Comparison of ENCODE assay signal across 8 cellular contexts in genomic region chr1:28260803-28261174, GRCh38. TPM values are rescaled to one million over a fixed set of nuclear protein-coding genes. Genes with fewer than 3 reads are reported as not detected.
A peak's percentile ranks its signal among the peaks of the same experiment; 100 is the strongest.
DNase-seq lines count a peak whose midpoint lies in the region; ATAC-seq and TF ChIP-seq lines count a peak whose summit lies in the region.

No MANE protein-coding gene starts in this region.

- CTCF ChIA-PET in T-cell (lab: Charles Lee) = no interaction called here

- H3K4me1 Mint-ChIP-seq in T-cell = peaks cover 39 to 48% (median 44%) of the 10 kb centered on the region in 3 donors

- POLR2A ChIA-PET in T-cell (lab: Charles Lee) = interaction anchor here in 1 of 2 donors (0.5 kb wide), 1 partner anchor 91 kb away, joined by 5 read pairs; no protein-coding TSS in a partner anchor

- H3K4me3 Mint-ChIP-seq in T-cell = peak overlapping the region; percentile 73 to 79 (median 74)

- ATAC-seq in T-cell (replicated peaks in 1 of 4) = no peak
- ATAC-seq in GM19351 (IDR thresholded peaks at IDR 0.05; ENCODE audit: unreplicated experiment) = no peak

- no peaks in the 10 kb centered on the region; the same call in none of the 2 replicates for H3K36me3 ChIP-seq in GM06990 (ENCODE audit: control insufficient read depth, insufficient read depth, low read length)

- H3K9me3 Mint-ChIP-seq in T-cell = no peaks in the 10 kb centered on the region

- no peaks in the 10 kb centered on the region for H3K27me3 Mint-ChIP-seq in T-cell

- peak overlapping the region in 1 of 2 donors; percentile 44 for H3K27ac Mint-ChIP-seq in T-cell

- no peak for DNase-seq in GM06990 (ENCODE audit: extremely low read depth, insufficient read length)
- DNase-seq in T-cell = no peak
- no peak for DNase-seq in fibroblast of the aortic adventitia (ENCODE audit: low read depth)
- DNase-seq in retinal pigment epithelial cell (ENCODE audit: low read depth) = no peak
- DNase-seq in iPS-NIHi11 (ENCODE audit: low spot score) = no peak
- no peak for DNase-seq in middle frontal gyrus (ENCODE audit: extremely low spot score, low spot score)
- DNase-seq in NCI-H2029 treated with DMSO at 0.1 percent for 48 hours (lab: John Stamatoyannopoulos, UW) = no peak

- H3K27me3 ChIP-seq in GM06990 (replicated peaks; ENCODE audit: control insufficient read depth, insufficient read depth, low read length) = no peaks in the 10 kb centered on the region

- H3K36me3 Mint-ChIP-seq in T-cell = no peaks in the 10 kb centered on the region

- H3K4me3 ChIP-seq in GM06990 (replicated peaks; ENCODE audit: low read depth, low read length) (peak overlapping the region; percentile 94), fibroblast of the aortic adventitia (ENCODE audit: low read depth, low read length) (peak overlapping the region; percentile 91), retinal pigment epithelial cell (ENCODE audit: low read length) (peak overlapping the region; percentile 90)

- no peak for TF ChIP-seq CTCF in GM06990 (IDR thresholded peaks at IDR 0.05; ENCODE audit: insufficient read depth, low read length, poor library complexity, severe bottlenecking)
- TF ChIP-seq CTCF in fibroblast of the aortic adventitia (IDR thresholded peaks at IDR 0.05; ENCODE audit: insufficient read depth, low read length) = no peak
- TF ChIP-seq CTCF in retinal pigment epithelial cell (conservative IDR thresholded peaks at IDR 0.05; ENCODE audit: low read depth, low read length) = no peak

RNA-seq across cellular contexts. Expression of gene SESN2, which starts 1.5 kb away (rescaled TPM):
- 10 to 100 TPM in 1 of 5 donors, 1 to 10 TPM in 4; 7.1 to 11.9 (median 8.6) TPM for total RNA-seq in T-cell
- total RNA-seq in fibroblast of the aortic adventitia (ENCODE audit: low replicate concordance) = 33.2 and 47.4 TPM in 2 replicates

RNA-seq across cellular contexts. Expression of gene ATP5IF1, which starts 24.9 kb away (rescaled TPM):
- 100 to 1,000 TPM in 1 of 5 donors, 10 to 100 TPM in 4; 74.4 to 106 (median 93.5) TPM for total RNA-seq in T-cell
- total RNA-seq in fibroblast of the aortic adventitia (ENCODE audit: low replicate concordance) = 108 and 171 TPM in 2 replicates

RNA-seq across cellular contexts. Expression of gene DNAJC8, which starts 28.0 kb away (rescaled TPM):
- total RNA-seq in T-cell = 10 to 100 TPM; 61.8 to 68.0 (median 67.2) TPM
- total RNA-seq in fibroblast of the aortic adventitia (ENCODE audit: low replicate concordance) = 76.4 and 155 TPM in 2 replicates
